In genomic region chr3:38996193-38996592, GRCh38 we compare ENCODE assay signal across 30 cellular contexts. TPM values are rescaled to one million over a fixed set of nuclear protein-coding genes. Genes with fewer than 3 reads are reported as not detected.
"Had no signal": no experiment of that assay in that cellular context is flagged by ENCODE, and none has a peak within 500 bp of the region (broad histone marks: within the 10 kb centered on the region; RNA-seq: fewer than 3 reads in every experiment).

No MANE protein-coding gene starts in this region.

- H3K9me3 Mint-ChIP-seq: activated B cell treated with CpG ODN at 0.5 μM for 24 hours; activated CD4-positive, alpha-beta memory T cell treated with anti-CD3 and anti-CD28 coated beads for 36 hours; activated CD4-positive, alpha-beta T cell treated with anti-CD3 and anti-CD28 coated beads, Interleukin-2, amount 10 ng/mL, durations not matched to agents 24 days and 14 days; activated CD8-positive, alpha-beta T cell treated with anti-CD3 and anti-CD28 coated beads for 36 hours; activated naive CD4-positive, alpha-beta T cell treated with anti-CD3 and anti-CD28 coated beads for 36 hours; activated naive CD4-positive, alpha-beta T cell treated with anti-CD3 and anti-CD28 coated beads, Interleukin-2, amount 50 U/mL, for 72 hours; activated naive CD8-positive, alpha-beta T cell treated with anti-CD3 and anti-CD28 coated beads for 36 hours; activated T-cell treated with anti-CD3 and anti-CD28 coated beads, Interleukin-2, amount 50 U/mL, for 4 hours; activated T-cell treated with anti-CD3 and anti-CD28 coated beads, Interleukin-2, amount 50 U/mL, for 72 hours; activated T-helper 1 cell treated with anti-CD3 and anti-CD28 coated beads, Interleukin-12 subunit alpha, Interleukin-12 subunit beta, Interleukin-2, Interleukin-4 antibody, amounts not matched to agents 30 ng/mL and 10 ng/mL and 1 ng/mL, durations not matched to agents 14 hours and 24 hours and 36 hours; activated T-helper 17 cell treated with anti-CD3 and anti-CD28 coated beads, Interleukin-2, amount 50 U/mL, for 72 hours; T-helper 2 cell treated with Interferon-gamma antibody and Interleukin-4, amounts not matched to agents 5 μg/mL and 100 μg/mL, for 36 hours had no signal

- H3K27ac Mint-ChIP-seq: activated B cell treated with CpG ODN at 0.5 μM for 24 hours; activated CD4-positive, alpha-beta memory T cell treated with anti-CD3 and anti-CD28 coated beads for 36 hours; activated CD4-positive, alpha-beta T cell treated with anti-CD3 and anti-CD28 coated beads, Interleukin-2, amount 10 ng/mL, durations not matched to agents 24 days and 14 days; activated CD8-positive, alpha-beta T cell treated with anti-CD3 and anti-CD28 coated beads for 36 hours; activated naive CD4-positive, alpha-beta T cell treated with anti-CD3 and anti-CD28 coated beads for 36 hours; activated naive CD4-positive, alpha-beta T cell treated with anti-CD3 and anti-CD28 coated beads, Interleukin-2, amount 50 U/mL, for 72 hours; activated naive CD8-positive, alpha-beta T cell treated with anti-CD3 and anti-CD28 coated beads for 36 hours; activated T-cell treated with anti-CD3 and anti-CD28 coated beads, Interleukin-2, amount 50 U/mL, for 72 hours; activated T-helper 1 cell treated with anti-CD3 and anti-CD28 coated beads, Interleukin-12 subunit alpha, Interleukin-12 subunit beta, Interleukin-2, Interleukin-4 antibody, amounts not matched to agents 30 ng/mL and 10 ng/mL and 1 ng/mL, durations not matched to agents 14 hours and 24 hours and 36 hours; activated T-helper 17 cell treated with anti-CD3 and anti-CD28 coated beads, Interleukin-2, amount 50 U/mL, for 72 hours; T-helper 2 cell treated with Interferon-gamma antibody and Interleukin-4, amounts not matched to agents 5 μg/mL and 100 μg/mL, for 36 hours had no signal

- H3K4me1 Mint-ChIP-seq: activated B cell treated with CpG ODN at 0.5 μM for 24 hours; activated CD4-positive, alpha-beta T cell treated with anti-CD3 and anti-CD28 coated beads, Interleukin-2, amount 10 ng/mL, durations not matched to agents 24 days and 14 days; activated naive CD8-positive, alpha-beta T cell treated with anti-CD3 and anti-CD28 coated beads for 36 hours; activated T-helper 17 cell treated with anti-CD3 and anti-CD28 coated beads, Interleukin-2, amount 50 U/mL, for 72 hours had no signal

- H3K4me3 Mint-ChIP-seq: activated B cell treated with CpG ODN at 0.5 μM for 24 hours; activated CD4-positive, alpha-beta memory T cell treated with anti-CD3 and anti-CD28 coated beads for 36 hours; activated CD4-positive, alpha-beta T cell treated with anti-CD3 and anti-CD28 coated beads, Interleukin-2, amount 10 ng/mL, durations not matched to agents 24 days and 14 days; activated CD8-positive, alpha-beta T cell treated with anti-CD3 and anti-CD28 coated beads for 36 hours; activated naive CD4-positive, alpha-beta T cell treated with anti-CD3 and anti-CD28 coated beads for 36 hours; activated naive CD8-positive, alpha-beta T cell treated with anti-CD3 and anti-CD28 coated beads for 36 hours; activated T-cell treated with anti-CD3 and anti-CD28 coated beads, Interleukin-2, amount 50 U/mL, for 4 hours; activated T-cell treated with anti-CD3 and anti-CD28 coated beads, Interleukin-2, amount 50 U/mL, for 72 hours; activated T-helper 1 cell treated with anti-CD3 and anti-CD28 coated beads, Interleukin-12 subunit alpha, Interleukin-12 subunit beta, Interleukin-2, Interleukin-4 antibody, amounts not matched to agents 30 ng/mL and 10 ng/mL and 1 ng/mL, durations not matched to agents 14 hours and 24 hours and 36 hours; activated T-helper 17 cell treated with anti-CD3 and anti-CD28 coated beads, Interleukin-2, amount 50 U/mL, for 72 hours; T-helper 2 cell treated with Interferon-gamma antibody and Interleukin-4, amounts not matched to agents 5 μg/mL and 100 μg/mL, for 36 hours had no signal

- ATAC-seq: activated CD8-positive, alpha-beta T cell treated with anti-CD3 and anti-CD28 coated beads for 36 hours; activated naive CD4-positive, alpha-beta T cell treated with anti-CD3 and anti-CD28 coated beads, Interleukin-2, amount 50 U/mL, for 72 hours; activated T-cell treated with anti-CD3 and anti-CD28 coated beads, Interleukin-2, amount 50 U/mL, for 4 hours; activated T-cell treated with anti-CD3 and anti-CD28 coated beads, Interleukin-2, amount 50 U/mL, for 72 hours; activated T-helper 17 cell treated with anti-CD3 and anti-CD28 coated beads, Interleukin-2, amount 50 U/mL, for 72 hours; body of pancreas had no signal

- DNase-seq: activated B cell treated with CpG ODN at 0.5 μM for 24 hours; activated CD4-positive, alpha-beta memory T cell treated with anti-CD3 and anti-CD28 coated beads for 36 hours; activated CD4-positive, alpha-beta T cell treated with anti-CD3 and anti-CD28 coated beads for 4 hours; activated CD4-positive, alpha-beta T cell treated with anti-CD3 and anti-CD28 coated beads, Interleukin-2, amount 10 ng/mL, durations not matched to agents 24 days and 14 days; activated CD4-positive, alpha-beta T cell treated with anti-CD3 and anti-CD28 coated beads, Interleukin-2, amount 50 U/mL, for 1 hour; activated CD4-positive, alpha-beta T cell treated with anti-CD3 and anti-CD28 coated beads, Interleukin-2, amount 50 U/mL, for 4 hours; activated CD4-positive, CD25-positive, alpha-beta regulatory T cell treated with anti-CD3 and anti-CD28 coated beads, Interleukin-2, amount 50 U/mL, for 72 hours; activated CD8-positive, alpha-beta memory T cell treated with anti-CD3 and anti-CD28 coated beads, Interleukin-2, amount 50 U/mL, for 4 hours; activated CD8-positive, alpha-beta T cell treated with anti-CD3 and anti-CD28 coated beads for 36 hours; activated effector memory CD4-positive, alpha-beta T cell treated with anti-CD3 and anti-CD28 coated beads, Interleukin-2, amount 50 U/mL, for 16 hours; activated gamma-delta T cell treated with Interleukin-2 at 50 U/mL for 16 hours; activated naive CD4-positive, alpha-beta T cell; activated naive CD4-positive, alpha-beta T cell treated with anti-CD3 and anti-CD28 coated beads for 36 hours; activated naive CD4-positive, alpha-beta T cell treated with anti-CD3 and anti-CD28 coated beads, Interleukin-2, amount 50 U/mL, for 16 hours; activated naive CD8-positive, alpha-beta T cell treated with anti-CD3 and anti-CD28 coated beads for 36 hours; activated T-cell treated with anti-CD3 and anti-CD28 coated beads for 4 hours; activated T-cell treated with anti-CD3 and anti-CD28 coated beads, Interleukin-2, amount 50 U/mL, for 1 hour; activated T-cell treated with anti-CD3 and anti-CD28 coated beads, Interleukin-2, amount 50 U/mL, for 4 hours; activated T-cell treated with anti-CD3 and anti-CD28 coated beads, Interleukin-2, amount 50 U/mL, for 72 hours; adrenal gland; amniotic stem cell; aorta; body of pancreas; brain microvascular endothelial cell; central memory CD4-positive, alpha-beta T cell; T-helper 9 cell had no signal

- H3K36me3 Mint-ChIP-seq: activated CD4-positive, alpha-beta memory T cell treated with anti-CD3 and anti-CD28 coated beads for 36 hours; activated naive CD4-positive, alpha-beta T cell treated with anti-CD3 and anti-CD28 coated beads, Interleukin-2, amount 50 U/mL, for 72 hours; activated naive CD8-positive, alpha-beta T cell treated with anti-CD3 and anti-CD28 coated beads for 36 hours had no signal

RNA-seq across cellular contexts. Expression of gene SCN11A, which starts 55.6 kb away (rescaled TPM):
- total RNA-seq: activated CD4-positive, alpha-beta T cell treated with anti-CD3 and anti-CD28 coated beads, Interleukin-2, amount 10 ng/mL, durations not matched to agents 24 days and 14 days; activated CD8-positive, alpha-beta T cell treated with anti-CD3 and anti-CD28 coated beads for 36 hours; activated T-cell treated with anti-CD3 and anti-CD28 coated beads, Interleukin-2, amount 50 U/mL, for 4 hours had no signal
- polyA plus RNA-seq: aorta had no signal
